Comparison of ENCODE assay signal across 8 cellular contexts in genomic region chr5:123209163-123210013, GRCh38.
A peak's percentile ranks its signal among the peaks of the same experiment; 100 is the strongest.
DNase-seq lines count a peak whose midpoint lies in the region; TF ChIP-seq lines count a peak whose summit lies in the region.

No MANE protein-coding gene starts in this region.

- TF ChIP-seq CTCF in HFF-Myc (IDR thresholded peaks at IDR 0.05; ENCODE audit: low read depth, low read length, missing control alignments) = no peak

- H3K4me3 ChIP-seq in HFF-Myc (replicated peaks; ENCODE audit: low read depth, low read length) = no peak overlapping the region

- DNase-seq in Caki2 (ENCODE audit: low read depth) (peak; percentile 53), HFF-Myc (ENCODE audit: extremely low read depth, low read depth) (peak; percentile 71), OCI-M1 (lab: John Stamatoyannopoulos, UW) (peak; percentile 26), glomerular endothelial cell (ENCODE audit: extremely low read depth, low read depth, low spot score) (peak; percentile 16), NCI-H187 (lab: John Stamatoyannopoulos, UW) (no peak), iPS-NIHi11 (ENCODE audit: low spot score) (no peak), NCI-H2107 treated with DMSO at 0.1 percent for 48 hours (lab: John Stamatoyannopoulos, UW; ENCODE audit: unreplicated experiment) (no peak), activated gamma-delta T cell (lab: John Stamatoyannopoulos, UW) (no peak)

- in situ Hi-C loops in Caki2 (cut with HindIII; ENCODE audit: low pct_unique_long_range_greater_than_20kb, low sequenced_read_pairs) = no loop called here

Comparison
In these comparisons a context has a peak if more than half of its experiments do, and no peak if none do; other contexts are left out.
1. DNase-seq: peak in Caki2 (single experiment), HFF-Myc (single experiment), OCI-M1 (single experiment) and glomerular endothelial cell (single experiment); none in NCI-H187 (0 of 2), iPS-NIHi11 (single experiment), NCI-H2107 treated with DMSO at 0.1 percent for 48 hours (single experiment) and activated gamma-delta T cell (single experiment).